Comparison of ENCODE assay signal across 9 cellular contexts in genomic region chr2:47070155-47070919, GRCh38.
DNase-seq lines count a peak whose midpoint lies in the region; ATAC-seq and TF ChIP-seq lines count a peak whose summit lies in the region.
"Had no signal": no experiment of that assay in that cellular context is flagged by ENCODE, and none has a peak within 500 bp of the region (broad histone marks: within the 10 kb centered on the region; RNA-seq: fewer than 3 reads in every experiment).

No MANE protein-coding gene starts in this region.

- H3K27ac ChIP-seq in ascending aorta (peak overlapping the region; percentile 94 to 98), thyroid gland (peak overlapping the region; percentile 78 to 96 (median 91))

- H3K9me3 Mint-ChIP-seq in activated CD4-positive, alpha-beta memory T cell treated with anti-CD3 and anti-CD28 coated beads for 36 hours: no peaks in the 10 kb centered on the region
- H3K9me3 Mint-ChIP-seq in activated CD4-positive, alpha-beta memory T cell treated with anti-CD3 and anti-CD28 coated beads, Interleukin-2, amount 10 ng/mL, durations not matched to agents 7 days and 5 days: no peaks in the 10 kb centered on the region
- H3K9me3 Mint-ChIP-seq in memory B cell: no peaks in the 10 kb centered on the region

- no peak overlapping the region for H3K4me3 Mint-ChIP-seq in activated CD4-positive, alpha-beta memory T cell treated with anti-CD3 and anti-CD28 coated beads for 36 hours
- no peak overlapping the region for H3K4me3 Mint-ChIP-seq in activated CD4-positive, alpha-beta memory T cell treated with anti-CD3 and anti-CD28 coated beads, Interleukin-2, amount 10 ng/mL, durations not matched to agents 7 days and 5 days
- H3K4me3 Mint-ChIP-seq in memory B cell: peak overlapping the region; percentile 17

- H3K36me3 ChIP-seq in ascending aorta (peaks cover 0 to 18% of the 10 kb centered on the region in 2 donors), thyroid gland (peaks cover 5 to 7% of the 10 kb centered on the region in 2 donors)

- intact Hi-C loops in activated CD4-positive, alpha-beta memory T cell treated with anti-CD3 and anti-CD28 coated beads for 36 hours (cut with micrococcal nuclease): no loop called here
- intact Hi-C loops in ascending aorta (cut with DNase I) (no loop called here), thyroid gland (cut with DNase I) (no loop called here)

- H3K27ac Mint-ChIP-seq in activated CD4-positive, alpha-beta memory T cell treated with anti-CD3 and anti-CD28 coated beads for 36 hours: peak overlapping the region; percentile 49
- no peak overlapping the region for H3K27ac Mint-ChIP-seq in activated CD4-positive, alpha-beta memory T cell treated with anti-CD3 and anti-CD28 coated beads, Interleukin-2, amount 10 ng/mL, durations not matched to agents 7 days and 5 days
- peak overlapping the region; percentile 95 for H3K27ac Mint-ChIP-seq in memory B cell

- CTCF ChIA-PET in activated CD4-positive, alpha-beta memory T cell treated with anti-CD3 and anti-CD28 coated beads for 36 hours (lab: Charles Lee): no interaction called here
- CTCF ChIA-PET in activated CD4-positive, alpha-beta memory T cell treated with anti-CD3 and anti-CD28 coated beads, Interleukin-2, amount 10 ng/mL, durations not matched to agents 7 days and 5 days (lab: Charles Lee): no interaction called here

- H3K9me3 ChIP-seq in ascending aorta (no peaks in the 10 kb centered on the region), thyroid gland (no peaks in the 10 kb centered on the region)
- H3K9me3 ChIP-seq: mucosa of descending colon had no signal

- peaks cover 39 to 75% of the 10 kb centered on the region in 2 donors for H3K4me1 ChIP-seq in ascending aorta
- peaks cover 38 to 78% of the 10 kb centered on the region in 2 donors for H3K4me1 ChIP-seq in thyroid gland

- no peak overlapping the region for H3K4me3 ChIP-seq in ascending aorta
- no peak overlapping the region for H3K4me3 ChIP-seq in thyroid gland (replicated peaks in 1 of 3)
- H3K4me3 ChIP-seq: mucosa of descending colon had no signal

- ATAC-seq in memory B cell (ENCODE audit: low read depth) (no peak), GM18519 (IDR thresholded peaks at IDR 0.05; ENCODE audit: low FRiP score, unreplicated experiment) (no peak), GM21528 (IDR thresholded peaks at IDR 0.05; ENCODE audit: low FRiP score, unreplicated experiment) (no peak)

- H3K27me3 ChIP-seq in ascending aorta (no peaks in the 10 kb centered on the region), thyroid gland (no peaks in the 10 kb centered on the region)

- H3K27me3 Mint-ChIP-seq in activated CD4-positive, alpha-beta memory T cell treated with anti-CD3 and anti-CD28 coated beads for 36 hours: no peaks in the 10 kb centered on the region
- H3K27me3 Mint-ChIP-seq in activated CD4-positive, alpha-beta memory T cell treated with anti-CD3 and anti-CD28 coated beads, Interleukin-2, amount 10 ng/mL, durations not matched to agents 7 days and 5 days: no peaks in the 10 kb centered on the region
- H3K27me3 Mint-ChIP-seq in memory B cell: no peaks in the 10 kb centered on the region

- TF ChIP-seq POLR2A in thyroid gland (IDR thresholded peaks at IDR 0.05): peak in 1 of 2 donors; percentile 16

- no peak for DNase-seq in activated CD4-positive, alpha-beta memory T cell treated with anti-CD3 and anti-CD28 coated beads for 36 hours
- DNase-seq in activated CD4-positive, alpha-beta memory T cell treated with anti-CD3 and anti-CD28 coated beads, Interleukin-2, amount 10 ng/mL, durations not matched to agents 7 days and 5 days: no peak
- DNase-seq in ascending aorta (ENCODE audit: low spot score in 2 of 2) (no peak), memory B cell (ENCODE audit: low spot score in 2 of 2) (no peak), thyroid gland (no peak), ureter (ENCODE audit: low spot score) (no peak)

- TF ChIP-seq CTCF in ascending aorta (IDR thresholded peaks at IDR 0.05) (no peak), thyroid gland (IDR thresholded peaks at IDR 0.05) (no peak)

- H3K4me1 Mint-ChIP-seq in activated CD4-positive, alpha-beta memory T cell treated with anti-CD3 and anti-CD28 coated beads for 36 hours (ENCODE audit: low read depth): peaks cover 31% of the 10 kb centered on the region
- peaks cover 29% of the 10 kb centered on the region for H3K4me1 Mint-ChIP-seq in activated CD4-positive, alpha-beta memory T cell treated with anti-CD3 and anti-CD28 coated beads, Interleukin-2, amount 10 ng/mL, durations not matched to agents 7 days and 5 days
- H3K4me1 Mint-ChIP-seq in memory B cell: peaks cover 43% of the 10 kb centered on the region

- H3K36me3 Mint-ChIP-seq in activated CD4-positive, alpha-beta memory T cell treated with anti-CD3 and anti-CD28 coated beads for 36 hours: peaks cover 17% of the 10 kb centered on the region
- H3K36me3 Mint-ChIP-seq in activated CD4-positive, alpha-beta memory T cell treated with anti-CD3 and anti-CD28 coated beads, Interleukin-2, amount 10 ng/mL, durations not matched to agents 7 days and 5 days (ENCODE audit: low read depth): peaks cover 24% of the 10 kb centered on the region
- peaks cover 11% of the 10 kb centered on the region for H3K36me3 Mint-ChIP-seq in memory B cell

- WGBS in thyroid gland, 2 donors: 76 to 82% methylated on average over 5 to 13 of the region's 13 CpGs

- POLR2A ChIA-PET in activated CD4-positive, alpha-beta memory T cell treated with anti-CD3 and anti-CD28 coated beads for 36 hours (lab: Charles Lee): no interaction called here
- POLR2A ChIA-PET in activated CD4-positive, alpha-beta memory T cell treated with anti-CD3 and anti-CD28 coated beads, Interleukin-2, amount 10 ng/mL, durations not matched to agents 7 days and 5 days (lab: Charles Lee): no interaction called here
